1 cellular context compared by ENCODE assay signal in the genomic region with DNA sequence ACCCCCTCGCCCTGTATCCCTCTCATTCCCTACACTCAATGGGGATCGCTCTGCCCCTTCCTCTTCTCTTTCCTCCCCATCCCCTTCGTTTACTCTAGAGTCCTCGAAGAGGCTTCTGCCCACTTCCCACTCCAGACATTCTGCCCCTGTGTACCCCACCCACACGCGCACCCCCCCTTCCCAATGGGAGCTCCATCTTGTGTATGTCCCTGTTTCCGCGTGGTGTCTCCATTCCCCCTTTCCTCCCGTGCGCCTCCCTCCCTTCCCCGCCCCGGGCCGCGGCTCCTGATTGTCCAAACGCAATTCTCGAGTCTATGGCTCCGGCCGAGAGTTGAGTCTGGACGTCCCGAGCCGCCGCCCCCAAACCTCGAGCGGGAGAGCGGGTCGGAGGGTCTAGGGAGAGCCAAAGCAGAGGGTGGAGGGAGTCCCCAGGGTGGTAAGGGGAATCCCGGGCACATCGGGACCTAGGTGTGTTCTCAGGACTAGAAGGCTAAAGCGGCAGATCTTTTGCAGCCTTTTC.
TF ChIP-seq lines count a peak whose summit lies in the region.

No MANE protein-coding gene starts in this region.

TF ChIP-seq in SK-N-SH, 30 proteins besides CTCF, POLR2A, EP300 and RAD21 (continued from another document):
- TF ChIP-seq EZH2phosphoT487 (IDR thresholded peaks at IDR 0.05; ENCODE audit: borderline replicate concordance, low read depth) (no peak), NRF1 (IDR thresholded peaks at IDR 0.05; ENCODE audit: low read depth, low read length) (no peak), NFIC (IDR thresholded peaks at IDR 0.05; ENCODE audit: borderline replicate concordance) (no peak), RCOR1 (IDR thresholded peaks at IDR 0.05; ENCODE audit: low read length) (no peak), FOXJ3 (CRISPR knock-in tag; IDR thresholded peaks at IDR 0.05) (no peak), YY1 (IDR thresholded peaks at IDR 0.05; ENCODE audit: low read depth) (peak; percentile 37; the same call in 1 of the 2 replicates), MXI1 (IDR thresholded peaks at IDR 0.05; ENCODE audit: low read depth, low read length) (no peak), CHD2 (IDR thresholded peaks at IDR 0.05; ENCODE audit: low read length, partially characterized antibody) (peak; percentile 59), TAF1 (IDR thresholded peaks at IDR 0.05; ENCODE audit: borderline replicate concordance, low read depth, low read length) (no peak)
- TF ChIP-seq, protein P1, sequence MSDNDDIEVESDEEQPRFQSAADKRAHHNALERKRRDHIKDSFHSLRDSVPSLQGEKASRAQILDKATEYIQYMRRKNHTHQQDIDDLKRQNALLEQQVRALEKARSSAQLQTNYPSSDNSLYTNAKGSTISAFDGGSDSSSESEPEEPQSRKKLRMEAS (IDR thresholded peaks at IDR 0.05; ENCODE audit: low read depth) = peak; percentile 52
- TF ChIP-seq, protein P2, sequence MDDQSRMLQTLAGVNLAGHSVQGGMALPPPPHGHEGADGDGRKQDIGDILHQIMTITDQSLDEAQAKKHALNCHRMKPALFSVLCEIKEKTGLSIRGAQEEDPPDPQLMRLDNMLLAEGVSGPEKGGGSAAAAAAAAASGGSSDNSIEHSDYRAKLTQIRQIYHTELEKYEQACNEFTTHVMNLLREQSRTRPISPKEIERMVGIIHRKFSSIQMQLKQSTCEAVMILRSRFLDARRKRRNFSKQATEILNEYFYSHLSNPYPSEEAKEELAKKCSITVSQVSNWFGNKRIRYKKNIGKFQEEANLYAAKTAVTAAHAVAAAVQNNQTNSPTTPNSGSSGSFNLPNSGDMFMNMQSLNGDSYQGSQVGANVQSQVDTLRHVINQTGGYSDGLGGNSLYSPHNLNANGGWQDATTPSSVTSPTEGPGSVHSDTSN (IDR thresholded peaks at IDR 0.05) = no peak
- TF ChIP-seq, protein P3, sequence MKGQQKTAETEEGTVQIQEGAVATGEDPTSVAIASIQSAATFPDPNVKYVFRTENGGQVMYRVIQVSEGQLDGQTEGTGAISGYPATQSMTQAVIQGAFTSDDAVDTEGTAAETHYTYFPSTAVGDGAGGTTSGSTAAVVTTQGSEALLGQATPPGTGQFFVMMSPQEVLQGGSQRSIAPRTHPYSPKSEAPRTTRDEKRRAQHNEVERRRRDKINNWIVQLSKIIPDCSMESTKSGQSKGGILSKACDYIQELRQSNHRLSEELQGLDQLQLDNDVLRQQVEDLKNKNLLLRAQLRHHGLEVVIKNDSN (IDR thresholded peaks at IDR 0.05; ENCODE audit: borderline replicate concordance, low read depth) = no peak
- TF ChIP-seq, protein P4, sequence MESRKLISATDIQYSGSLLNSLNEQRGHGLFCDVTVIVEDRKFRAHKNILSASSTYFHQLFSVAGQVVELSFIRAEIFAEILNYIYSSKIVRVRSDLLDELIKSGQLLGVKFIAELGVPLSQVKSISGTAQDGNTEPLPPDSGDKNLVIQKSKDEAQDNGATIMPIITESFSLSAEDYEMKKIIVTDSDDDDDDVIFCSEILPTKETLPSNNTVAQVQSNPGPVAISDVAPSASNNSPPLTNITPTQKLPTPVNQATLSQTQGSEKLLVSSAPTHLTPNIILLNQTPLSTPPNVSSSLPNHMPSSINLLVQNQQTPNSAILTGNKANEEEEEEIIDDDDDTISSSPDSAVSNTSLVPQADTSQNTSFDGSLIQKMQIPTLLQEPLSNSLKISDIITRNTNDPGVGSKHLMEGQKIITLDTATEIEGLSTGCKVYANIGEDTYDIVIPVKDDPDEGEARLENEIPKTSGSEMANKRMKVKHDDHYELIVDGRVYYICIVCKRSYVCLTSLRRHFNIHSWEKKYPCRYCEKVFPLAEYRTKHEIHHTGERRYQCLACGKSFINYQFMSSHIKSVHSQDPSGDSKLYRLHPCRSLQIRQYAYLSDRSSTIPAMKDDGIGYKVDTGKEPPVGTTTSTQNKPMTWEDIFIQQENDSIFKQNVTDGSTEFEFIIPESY (IDR thresholded peaks at IDR 0.05; ENCODE audit: borderline replicate concordance, low read depth) = no peak
